1 cellular context compared by ENCODE assay signal in the genomic region with DNA sequence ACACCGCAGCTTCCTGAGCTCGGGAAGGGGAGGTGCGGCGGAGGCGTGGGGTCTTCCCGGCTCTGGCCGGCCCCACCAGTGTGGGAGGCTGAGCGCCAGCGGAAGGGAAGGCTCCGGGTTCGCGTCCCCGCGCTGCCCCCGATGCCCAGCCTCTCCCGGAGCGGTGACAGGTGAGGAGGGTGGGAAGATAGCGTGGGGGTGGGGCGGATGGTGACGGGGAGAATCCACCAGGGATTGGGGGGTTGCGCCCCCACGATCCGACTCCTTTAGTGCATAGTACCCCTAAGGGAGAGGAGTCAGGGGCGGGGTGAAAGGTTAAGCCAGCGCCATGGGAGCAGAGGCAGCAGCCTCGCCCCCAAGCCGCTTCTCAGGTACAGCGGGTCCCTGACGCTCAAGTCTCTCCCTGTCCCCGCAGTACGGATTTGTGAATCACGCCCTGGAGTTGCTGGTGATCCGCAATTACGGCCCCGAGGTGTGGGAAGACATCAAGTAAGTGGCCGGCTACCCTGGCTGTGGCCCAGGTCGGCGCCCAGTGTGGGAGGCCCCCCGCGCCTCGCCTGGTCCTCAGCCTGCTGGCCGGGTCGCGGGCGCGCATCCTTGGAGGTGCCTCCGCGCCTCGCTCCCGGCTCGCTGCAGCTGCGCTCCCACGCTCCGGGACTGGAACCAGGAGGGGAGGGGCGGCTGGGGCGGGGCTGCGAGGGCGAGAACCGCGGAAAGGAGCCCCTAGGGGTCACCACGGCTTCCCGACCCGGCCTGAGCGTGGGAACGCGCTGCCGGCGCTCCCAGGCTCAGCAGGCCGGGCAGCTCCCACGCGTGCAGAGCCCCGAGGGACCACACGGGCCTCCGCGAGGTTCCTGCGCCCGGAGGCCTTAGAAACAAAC.
TF ChIP-seq lines count a peak whose summit lies in the region.

No MANE protein-coding gene starts in this region.

TF ChIP-seq in HepG2, 621 proteins besides CTCF, POLR2A, EP300 and RAD21 (continued from another document):
- TF ChIP-seq, protein P1, sequence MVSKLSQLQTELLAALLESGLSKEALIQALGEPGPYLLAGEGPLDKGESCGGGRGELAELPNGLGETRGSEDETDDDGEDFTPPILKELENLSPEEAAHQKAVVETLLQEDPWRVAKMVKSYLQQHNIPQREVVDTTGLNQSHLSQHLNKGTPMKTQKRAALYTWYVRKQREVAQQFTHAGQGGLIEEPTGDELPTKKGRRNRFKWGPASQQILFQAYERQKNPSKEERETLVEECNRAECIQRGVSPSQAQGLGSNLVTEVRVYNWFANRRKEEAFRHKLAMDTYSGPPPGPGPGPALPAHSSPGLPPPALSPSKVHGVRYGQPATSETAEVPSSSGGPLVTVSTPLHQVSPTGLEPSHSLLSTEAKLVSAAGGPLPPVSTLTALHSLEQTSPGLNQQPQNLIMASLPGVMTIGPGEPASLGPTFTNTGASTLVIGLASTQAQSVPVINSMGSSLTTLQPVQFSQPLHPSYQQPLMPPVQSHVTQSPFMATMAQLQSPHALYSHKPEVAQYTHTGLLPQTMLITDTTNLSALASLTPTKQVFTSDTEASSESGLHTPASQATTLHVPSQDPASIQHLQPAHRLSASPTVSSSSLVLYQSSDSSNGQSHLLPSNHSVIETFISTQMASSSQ (IDR thresholded peaks at IDR 0.05; ENCODE audit: low read depth): no peak
- TF ChIP-seq, protein P1 (CRISPR knock-in tag; IDR thresholded peaks at IDR 0.05; ENCODE audit: borderline replicate concordance): no peak
- TF ChIP-seq ZNF160 (CRISPR knock-in tag; IDR thresholded peaks at IDR 0.05): no peak
- no peak for TF ChIP-seq PCBP1 (IDR thresholded peaks at IDR 0.05; ENCODE audit: borderline replicate concordance, low read depth, low read length)
- TF ChIP-seq STAT5B (CRISPR knock-in tag; IDR thresholded peaks at IDR 0.05): no peak
- TF ChIP-seq, protein P2, sequence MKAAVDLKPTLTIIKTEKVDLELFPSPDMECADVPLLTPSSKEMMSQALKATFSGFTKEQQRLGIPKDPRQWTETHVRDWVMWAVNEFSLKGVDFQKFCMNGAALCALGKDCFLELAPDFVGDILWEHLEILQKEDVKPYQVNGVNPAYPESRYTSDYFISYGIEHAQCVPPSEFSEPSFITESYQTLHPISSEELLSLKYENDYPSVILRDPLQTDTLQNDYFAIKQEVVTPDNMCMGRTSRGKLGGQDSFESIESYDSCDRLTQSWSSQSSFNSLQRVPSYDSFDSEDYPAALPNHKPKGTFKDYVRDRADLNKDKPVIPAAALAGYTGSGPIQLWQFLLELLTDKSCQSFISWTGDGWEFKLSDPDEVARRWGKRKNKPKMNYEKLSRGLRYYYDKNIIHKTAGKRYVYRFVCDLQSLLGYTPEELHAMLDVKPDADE (CRISPR knock-in tag; IDR thresholded peaks at IDR 0.05): no peak
- no peak for TF ChIP-seq ZNF550 (CRISPR knock-in tag; IDR thresholded peaks at IDR 0.05; ENCODE audit: borderline replicate concordance)
- no peak for TF ChIP-seq PTBP1 (IDR thresholded peaks at IDR 0.05; ENCODE audit: low read depth, low read length, poor library complexity, severe bottlenecking)
- no peak for TF ChIP-seq EEA1 (CRISPR knock-in tag; IDR thresholded peaks at IDR 0.05; ENCODE audit: borderline replicate concordance)
- TF ChIP-seq BRCA1 (CRISPR knock-in tag; IDR thresholded peaks at IDR 0.05): no peak
TF ChIP-seq in HepG2: peak in this region for 0.
